In genomic region chr4:47469951-47470350, GRCh38 we compare ENCODE assay signal across 23 cellular contexts. TPM values are rescaled to one million over a fixed set of nuclear protein-coding genes. Genes with fewer than 3 reads are reported as not detected.
A peak's percentile ranks its signal among the peaks of the same experiment; 100 is the strongest.
DNase-seq lines count a peak whose midpoint lies in the region; ATAC-seq and TF ChIP-seq lines count a peak whose summit lies in the region.
"Had no signal": no experiment of that assay in that cellular context is flagged by ENCODE, and none has a peak within 500 bp of the region (broad histone marks: within the 10 kb centered on the region; RNA-seq: fewer than 3 reads in every experiment).

No MANE protein-coding gene starts in this region.

- DNase-seq in AG20443 (ENCODE audit: low spot score), result peak; percentile 34
- DNase-seq in M059J (ENCODE audit: low read depth), result peak; percentile 49
- DNase-seq in choroid plexus epithelial cell (ENCODE audit: low read depth), result peak; percentile 76
- DNase-seq in kidney glomerular epithelial cell (lab: John Stamatoyannopoulos, UW), result peak; percentile 26
- DNase-seq in CD4-positive, alpha-beta memory T cell, result no peak
- DNase-seq: activated CD4-positive, alpha-beta T cell treated with anti-CD3 and anti-CD28 coated beads for 4 hours; body of pancreas; colonic mucosa; DMS153; heart left ventricle; mucosa of descending colon; NCI-H1092 treated with DMSO at 0.1 percent for 48 hours; NCI-H2029 treated with DMSO at 0.1 percent for 48 hours; NCI-H446 treated with DMSO at 0.1 percent for 48 hours; OCI-M1; posterior cingulate gyrus; right lobe of liver; Right ventricle myocardium superior had no signal

- H3K9me3 Mint-ChIP-seq in CD4-positive, alpha-beta memory T cell, result no peaks in the 10 kb centered on the region
- H3K9me3 Mint-ChIP-seq: activated naive CD4-positive, alpha-beta T cell treated with anti-CD3 and anti-CD28 coated beads, Interleukin-2, amount 50 U/mL, for 24 hours had no signal

- H3K27ac Mint-ChIP-seq in CD4-positive, alpha-beta memory T cell, result no peak overlapping the region
- H3K27ac Mint-ChIP-seq: activated naive CD4-positive, alpha-beta T cell treated with anti-CD3 and anti-CD28 coated beads, Interleukin-2, amount 50 U/mL, for 24 hours had no signal

- no peaks in the 10 kb centered on the region for H3K4me1 ChIP-seq in CD4-positive, alpha-beta memory T cell (ENCODE audit: insufficient read depth, low read length)
- H3K4me1 ChIP-seq: body of pancreas, colonic mucosa, heart left ventricle, right lobe of liver had no signal

- H3K27ac ChIP-seq in CD4-positive, alpha-beta memory T cell (ENCODE audit: low read depth, low read length), result no peak overlapping the region
- H3K27ac ChIP-seq: C4-2B, colonic mucosa, heart left ventricle, right lobe of liver had no signal

- POLR2A ChIA-PET in CD4-positive, alpha-beta memory T cell (lab: Charles Lee; ENCODE audit: partially characterized antibody), result no interaction called here

- no peak overlapping the region for H3K4me3 ChIP-seq in choroid plexus epithelial cell (ENCODE audit: low read depth, low read length)
- H3K4me3 ChIP-seq in CD4-positive, alpha-beta memory T cell (ENCODE audit: low read length in 2 of 2), result no peak overlapping the region
- H3K4me3 ChIP-seq: body of pancreas, colonic mucosa, heart left ventricle, mucosa of descending colon, right lobe of liver had no signal

- no peak for TF ChIP-seq CTCF in choroid plexus epithelial cell (conservative IDR thresholded peaks at IDR 0.05; ENCODE audit: low read depth, low read length)

- no peaks in the 10 kb centered on the region for H3K36me3 Mint-ChIP-seq in CD4-positive, alpha-beta memory T cell
- H3K36me3 Mint-ChIP-seq: activated naive CD4-positive, alpha-beta T cell treated with anti-CD3 and anti-CD28 coated beads, Interleukin-2, amount 50 U/mL, for 24 hours had no signal

- H3K9me3 ChIP-seq in CD4-positive, alpha-beta memory T cell (ENCODE audit: control insufficient read depth in 1 of 2, low read length in 2 of 2), result no peaks in the 10 kb centered on the region
- H3K9me3 ChIP-seq: body of pancreas, colonic mucosa, heart left ventricle, mucosa of descending colon, right lobe of liver had no signal

- no peak for ATAC-seq in GM21528 (IDR thresholded peaks at IDR 0.05; ENCODE audit: low FRiP score, unreplicated experiment)
- ATAC-seq in GM19035 (IDR thresholded peaks at IDR 0.05; ENCODE audit: unreplicated experiment), result no peak
- ATAC-seq in GM19463 (IDR thresholded peaks at IDR 0.05; ENCODE audit: unreplicated experiment), result no peak
- ATAC-seq: body of pancreas, heart left ventricle, mucosa of descending colon, right lobe of liver had no signal

- no peak overlapping the region for H3K4me3 Mint-ChIP-seq in CD4-positive, alpha-beta memory T cell
- H3K4me3 Mint-ChIP-seq: activated naive CD4-positive, alpha-beta T cell treated with anti-CD3 and anti-CD28 coated beads, Interleukin-2, amount 50 U/mL, for 24 hours had no signal

- intact Hi-C loops in CD4-positive, alpha-beta memory T cell (cut with micrococcal nuclease), result loop anchor here (10.0 kb wide), 1 partner anchor 665 kb away; the partner anchor contains the start of gene TXK

- no peaks in the 10 kb centered on the region for H3K27me3 ChIP-seq in CD4-positive, alpha-beta memory T cell (ENCODE audit: insufficient read depth, low read length)
- H3K27me3 ChIP-seq: body of pancreas, colonic mucosa, heart left ventricle, right lobe of liver had no signal

- no peaks in the 10 kb centered on the region for H3K4me1 Mint-ChIP-seq in CD4-positive, alpha-beta memory T cell
- H3K4me1 Mint-ChIP-seq: activated naive CD4-positive, alpha-beta T cell treated with anti-CD3 and anti-CD28 coated beads, Interleukin-2, amount 50 U/mL, for 24 hours had no signal

- CTCF ChIA-PET in CD4-positive, alpha-beta memory T cell (lab: Charles Lee; ENCODE audit: partially characterized antibody), result no interaction called here

- no peaks in the 10 kb centered on the region for H3K36me3 ChIP-seq in CD4-positive, alpha-beta memory T cell (ENCODE audit: insufficient read depth, low read length)
- H3K36me3 ChIP-seq: colonic mucosa, heart left ventricle, right lobe of liver had no signal

- peaks cover 6% of the 10 kb centered on the region in 2 donors for H3K27me3 Mint-ChIP-seq in CD4-positive, alpha-beta memory T cell
- H3K27me3 Mint-ChIP-seq: activated naive CD4-positive, alpha-beta T cell treated with anti-CD3 and anti-CD28 coated beads, Interleukin-2, amount 50 U/mL, for 24 hours had no signal

RNA-seq across cellular contexts. Expression of gene COMMD8, which starts 6.4 kb away (rescaled TPM):
- 44.7 and 49.6 TPM in 2 replicates for total RNA-seq in M059J (2014; rRNA removed; shearing (Covaris generic))
- 10 to 100 TPM; 14.6 to 18.3 TPM for total RNA-seq in CD4-positive, alpha-beta memory T cell
- 10 to 100 TPM; 42.2 to 82.8 TPM for polyA plus RNA-seq in CD4-positive, alpha-beta memory T cell

RNA-seq across cellular contexts. Expression of gene ATP10D, which starts 15.1 kb away (rescaled TPM):
- total RNA-seq in M059J (2014; rRNA removed; shearing (Covaris generic)), result 26.4 and 44.5 TPM in 2 replicates
- 1 to 10 TPM; 3.1 to 4.2 TPM for total RNA-seq in CD4-positive, alpha-beta memory T cell
- polyA plus RNA-seq in CD4-positive, alpha-beta memory T cell, result 1 to 10 TPM; 2.0 to 2.7 TPM

Comparison
In these comparisons a context has a peak if more than half of its experiments do, and no peak if none do; other contexts are left out.
1. DNase-seq: peak in AG20443 (single experiment), M059J (single experiment), choroid plexus epithelial cell (single experiment) and kidney glomerular epithelial cell (single experiment); none in CD4-positive, alpha-beta memory T cell (0 of 5).